ENCODE assay signal across 21 cellular contexts in genomic region chr6:151054304-151054703, GRCh38.
DNase-seq lines count a peak whose midpoint lies in the region; ATAC-seq and TF ChIP-seq lines count a peak whose summit lies in the region.
"Had no signal": no experiment of that assay in that cellular context is flagged by ENCODE, and none has a peak within 500 bp of the region (broad histone marks: within the 10 kb centered on the region; RNA-seq: fewer than 3 reads in every experiment).

No MANE protein-coding gene starts in this region.

- POLR2A ChIA-PET in OCI-LY7 (lab: Charles Lee), result no interaction called here

- intact Hi-C loops in OCI-LY7 (cut with micrococcal nuclease; ENCODE audit: unreplicated experiment) (no loop called here), right cardiac atrium (cut with DNase I) (no loop called here), testis (cut with DNase I; ENCODE audit: low total_unique reads) (no loop called here)

- 77 to 89% methylated on average over 8 of the region's 8 CpGs for WGBS in endodermal cell (ENCODE audit: insufficient coverage in 1 of 2, insufficient read length in 1 of 2), 2 experiments
- 21% methylated on average over 8 of the region's 8 CpGs for WGBS in right cardiac atrium
- 43 to 65% methylated on average over 8 of the region's 8 CpGs for WGBS in testis, 2 donors

- H3K36me3 Mint-ChIP-seq in endodermal cell (ENCODE audit: low read depth), result peaks cover 36% of the 10 kb centered on the region
- H3K36me3 Mint-ChIP-seq: CD8-positive, alpha-beta memory T cell had no signal

- no peaks in the 10 kb centered on the region for H3K9me3 Mint-ChIP-seq in endodermal cell
- H3K9me3 Mint-ChIP-seq: CD8-positive, alpha-beta memory T cell; stimulated activated naive CD8-positive, alpha-beta T cell treated with anti-CD3 and anti-CD28 coated beads, Interleukin-15, Interleukin-2, amounts not matched to agents 100 ng/mL and 50 ng/mL, for 24 hours had no signal

- H3K4me1 Mint-ChIP-seq in endodermal cell, result no peaks in the 10 kb centered on the region
- H3K4me1 Mint-ChIP-seq: CD8-positive, alpha-beta memory T cell had no signal

- DNase-seq in OCI-LY7 (ENCODE audit: low spot score), result no peak
- DNase-seq in endodermal cell, result no peak
- DNase-seq in right cardiac atrium, result peak; percentile 71 to 85 (median 72)
- peak; percentile 51 for DNase-seq in testis
- DNase-seq in glomerular visceral epithelial cell (ENCODE audit: extremely low spot score), result no peak
- no peak for DNase-seq in amniotic stem cell (lab: John Stamatoyannopoulos, UW)
- no peak for DNase-seq in stimulated activated CD4-positive, alpha-beta T cell treated with anti-CD3 and anti-CD28 coated beads, Interleukin-15, amount 100 ng/mL, for 24 hours
- DNase-seq in GM19238 (ENCODE audit: insufficient read length, low spot score), result no peak
- DNase-seq: activated CD4-positive, alpha-beta T cell treated with anti-CD3 and anti-CD28 coated beads, Interleukin-2, amount 50 U/mL, for 1 hour; activated naive CD4-positive, alpha-beta T cell treated with anti-CD3 and anti-CD28 coated beads, Interleukin-2, amount 50 U/mL, for 16 hours; CD8-positive, alpha-beta memory T cell; DMS79 treated with DMSO at 0.1 percent for 48 hours; esophagus squamous epithelium; midbrain; NCI-H187 treated with DMSO at 0.1 percent for 48 hours; NCI-H510A; stimulated activated CD4-positive, alpha-beta T cell treated with anti-CD3 and anti-CD28 coated beads, Interleukin-2, amount 100 ng/mL, for 24 hours had no signal

- TSS peak; percentile 29 for BruUV-seq in OCI-LY7 (replicated peaks; lab: Mats Ljungman, UMichigan)

- H3K4me3 ChIP-seq in OCI-LY7 (ENCODE audit: low read depth, low read length, poor library complexity, severe bottlenecking), result no peak overlapping the region
- H3K4me3 ChIP-seq in endodermal cell (ENCODE audit: low read length), result no peak overlapping the region
- H3K4me3 ChIP-seq in right cardiac atrium (ENCODE audit: low read length), result no peak overlapping the region
- H3K4me3 ChIP-seq in testis, result no peak overlapping the region
- H3K4me3 ChIP-seq: breast epithelium, esophagus squamous epithelium, hepatocyte, K562 had no signal

- no peak for TF ChIP-seq POLR2A in testis (IDR thresholded peaks at IDR 0.05)

- H3K36me3 ChIP-seq in OCI-LY7 (ENCODE audit: insufficient read depth, low read length) (peaks cover 71% of the 10 kb centered on the region), endodermal cell (ENCODE audit: control insufficient read depth, insufficient read depth, low read length) (peaks cover 24% of the 10 kb centered on the region), testis (ENCODE audit: low read depth, missing control alignments) (no peaks in the 10 kb centered on the region)
- H3K36me3 ChIP-seq: breast epithelium, esophagus squamous epithelium had no signal

- H3K9me3 ChIP-seq in OCI-LY7 (ENCODE audit: low read length) (no peaks in the 10 kb centered on the region), endodermal cell (ENCODE audit: control insufficient read depth, low read length) (no peaks in the 10 kb centered on the region), right cardiac atrium (ENCODE audit: control insufficient read depth, low read length) (no peaks in the 10 kb centered on the region), testis (no peaks in the 10 kb centered on the region)
- H3K9me3 ChIP-seq: breast epithelium, esophagus squamous epithelium had no signal

- H3K27me3 Mint-ChIP-seq in endodermal cell (ENCODE audit: insufficient read depth), result no peaks in the 10 kb centered on the region
- H3K27me3 Mint-ChIP-seq: CD8-positive, alpha-beta memory T cell; stimulated activated naive CD8-positive, alpha-beta T cell treated with anti-CD3 and anti-CD28 coated beads, Interleukin-15, Interleukin-2, amounts not matched to agents 100 ng/mL and 50 ng/mL, for 24 hours had no signal

- CTCF ChIA-PET in OCI-LY7 (lab: Charles Lee; ENCODE audit: unreplicated experiment), result no interaction called here

- H3K4me3 Mint-ChIP-seq in endodermal cell, result no peak overlapping the region
- H3K4me3 Mint-ChIP-seq: CD8-positive, alpha-beta memory T cell; stimulated activated naive CD8-positive, alpha-beta T cell treated with anti-CD3 and anti-CD28 coated beads, Interleukin-15, Interleukin-2, amounts not matched to agents 100 ng/mL and 50 ng/mL, for 24 hours had no signal

- H3K4me2 ChIP-seq in OCI-LY7 (ENCODE audit: low read length), result no peak overlapping the region
- H3K4me2 ChIP-seq: hepatocyte had no signal

- H3K27ac Mint-ChIP-seq in endodermal cell, result no peak overlapping the region
- H3K27ac Mint-ChIP-seq: stimulated activated naive CD8-positive, alpha-beta T cell treated with anti-CD3 and anti-CD28 coated beads, Interleukin-15, Interleukin-2, amounts not matched to agents 100 ng/mL and 50 ng/mL, for 24 hours had no signal

- H3K9me2 ChIP-seq in OCI-LY7 (ENCODE audit: insufficient read depth, low read length), result no peaks in the 10 kb centered on the region

- H3K27ac ChIP-seq in OCI-LY7 (ENCODE audit: low read depth, low read length, poor library complexity, severe bottlenecking) (no peak overlapping the region), endodermal cell (ENCODE audit: low read depth, low read length) (peak overlapping the region; percentile 5), right cardiac atrium (ENCODE audit: low read length) (no peak overlapping the region), testis (no peak overlapping the region)
- H3K27ac ChIP-seq: breast epithelium, hepatocyte had no signal

- TF ChIP-seq CTCF in OCI-LY7 (conservative IDR thresholded peaks at IDR 0.05; ENCODE audit: low read length), result no peak
- TF ChIP-seq CTCF in endodermal cell (conservative IDR thresholded peaks at IDR 0.05), result no peak
- TF ChIP-seq CTCF in testis (IDR thresholded peaks at IDR 0.05), result no peak

- H2AFZ ChIP-seq in OCI-LY7 (ENCODE audit: low read length), result no peak overlapping the region
- H2AFZ ChIP-seq: hepatocyte had no signal

- no peaks in the 10 kb centered on the region for H3K4me1 ChIP-seq in OCI-LY7 (ENCODE audit: insufficient read depth, low read length, poor library complexity, severe bottlenecking)
- H3K4me1 ChIP-seq in endodermal cell (ENCODE audit: control insufficient read depth, insufficient read depth, low read length), result no peaks in the 10 kb centered on the region
- peaks cover 3% of the 10 kb centered on the region for H3K4me1 ChIP-seq in right cardiac atrium (ENCODE audit: control insufficient read depth, insufficient read depth, low read length)
- peaks cover 19% of the 10 kb centered on the region for H3K4me1 ChIP-seq in testis
- H3K4me1 ChIP-seq: breast epithelium had no signal

- H3K9ac ChIP-seq in endodermal cell (ENCODE audit: extremely low read depth, low read length, poor library complexity, severe bottlenecking), result no peak overlapping the region

- H3K27me3 ChIP-seq in endodermal cell (ENCODE audit: control insufficient read depth, insufficient read depth, low read length, poor library complexity, severe bottlenecking) (no peaks in the 10 kb centered on the region), right cardiac atrium (ENCODE audit: control insufficient read depth, insufficient read depth) (no peaks in the 10 kb centered on the region), testis (no peaks in the 10 kb centered on the region)
- H3K27me3 ChIP-seq: breast epithelium, esophagus squamous epithelium, hepatocyte had no signal

- no peaks in the 10 kb centered on the region for H3K79me2 ChIP-seq in OCI-LY7 (ENCODE audit: insufficient read depth, low read depth, low read length)
- H3K79me2 ChIP-seq: hepatocyte had no signal

- H4K20me1 ChIP-seq in OCI-LY7 (ENCODE audit: insufficient read depth, low read length), result no peaks in the 10 kb centered on the region

- ATAC-seq in right cardiac atrium, result peak; percentile 86 to 91
- ATAC-seq: K562 had no signal

Comparison
In these comparisons a context has a peak if more than half of its experiments do, and no peak if none do; other contexts are left out.
1. DNase-seq: peak in right cardiac atrium (3 of 3) and testis (single experiment); none in OCI-LY7 (single experiment), endodermal cell (single experiment), glomerular visceral epithelial cell (single experiment), amniotic stem cell (single experiment), stimulated activated CD4-positive, alpha-beta T cell treated with anti-CD3 and anti-CD28 coated beads, Interleukin-15, amount 100 ng/mL, for 24 hours (single experiment) and GM19238 (single experiment).